Comparison of ENCODE assay signal across 1 cellular context in genomic region chr5:112419050-112419595, GRCh38.
TF ChIP-seq lines count a peak whose summit lies in the region.

Gene EPB41L4A (minus strand): TSS chr5:112419277. CDS start chr5:112419039, 238 bp downstream.

TF ChIP-seq in HEK293, 187 proteins besides CTCF, POLR2A, EP300 and RAD21 (continued from another document):
- no peak for TF ChIP-seq GLI2 (tag by site-specific recombination; IDR thresholded peaks at IDR 0.05; ENCODE audit: borderline replicate concordance, low read depth)
- no peak for TF ChIP-seq ZNF792 (tag by site-specific recombination; IDR thresholded peaks at IDR 0.05)
- no peak for TF ChIP-seq ZFP3 (tag by site-specific recombination; IDR thresholded peaks at IDR 0.05; ENCODE audit: low read depth)
- TF ChIP-seq GLIS1 (tag by site-specific recombination; IDR thresholded peaks at IDR 0.05): no peak; the same call in 1 of the 2 replicates
- no peak for TF ChIP-seq ZNF146 (tag by site-specific recombination; IDR thresholded peaks at IDR 0.05)
- TF ChIP-seq ZNF596 (tag by site-specific recombination; IDR thresholded peaks at IDR 0.05): no peak
- peak; percentile 85 for TF ChIP-seq ZBTB17 (tag by site-specific recombination; IDR thresholded peaks at IDR 0.05)
- TF ChIP-seq ZNF23 (tag by site-specific recombination; IDR thresholded peaks at IDR 0.05; ENCODE audit: borderline replicate concordance): no peak
- TF ChIP-seq ZFP37 (tag by site-specific recombination; IDR thresholded peaks at IDR 0.05): no peak
- TF ChIP-seq WT1 (tag by site-specific recombination; IDR thresholded peaks at IDR 0.05): no peak
- no peak for TF ChIP-seq ZSCAN18 (tag by site-specific recombination; IDR thresholded peaks at IDR 0.05)
- no peak for TF ChIP-seq ZBTB1 (tag by site-specific recombination; IDR thresholded peaks at IDR 0.05)
- TF ChIP-seq ZSCAN30 (tag by site-specific recombination; IDR thresholded peaks at IDR 0.05): peak; percentile 43; the same call in 1 of the 2 replicates
- no peak for TF ChIP-seq ZNF555 (tag by site-specific recombination; conservative IDR thresholded peaks at IDR 0.05)
- no peak for TF ChIP-seq KLF16 (tag by site-specific recombination; IDR thresholded peaks at IDR 0.05)
- TF ChIP-seq ZBTB7A (tag by site-specific recombination; IDR thresholded peaks at IDR 0.05; ENCODE audit: low read depth): no peak
- TF ChIP-seq RBAK (tag by site-specific recombination; IDR thresholded peaks at IDR 0.05): no peak
- no peak for TF ChIP-seq ZFHX2 (tag by site-specific recombination; conservative IDR thresholded peaks at IDR 0.05)
- TF ChIP-seq ZNF776 (tag by site-specific recombination; IDR thresholded peaks at IDR 0.05; ENCODE audit: borderline replicate concordance): no peak
- TF ChIP-seq ZNF785 (tag by site-specific recombination; IDR thresholded peaks at IDR 0.05): no peak
- TF ChIP-seq BCL11B (tag by site-specific recombination; IDR thresholded peaks at IDR 0.05; ENCODE audit: low read depth): no peak
- no peak for TF ChIP-seq PRDM1 (tag by site-specific recombination; IDR thresholded peaks at IDR 0.05)
- no peak for TF ChIP-seq ZSCAN5A (tag by site-specific recombination; IDR thresholded peaks at IDR 0.05)
- no peak for TF ChIP-seq ZNF664 (tag by site-specific recombination; IDR thresholded peaks at IDR 0.05)
- TF ChIP-seq ZNF362 (tag by site-specific recombination; IDR thresholded peaks at IDR 0.05): no peak
- no peak for TF ChIP-seq KLF8 (tag by site-specific recombination; IDR thresholded peaks at IDR 0.05)
- TF ChIP-seq ZBTB20 (tag by site-specific recombination; IDR thresholded peaks at IDR 0.05): peak; percentile 10; the same call in 1 of the 2 replicates
- no peak for TF ChIP-seq ZNF18 (tag by site-specific recombination; IDR thresholded peaks at IDR 0.05)
- TF ChIP-seq PATZ1 (tag by site-specific recombination; IDR thresholded peaks at IDR 0.05): peak; percentile 34; the same call in 1 of the 2 replicates
- TF ChIP-seq PRDM2 (tag by site-specific recombination; IDR thresholded peaks at IDR 0.05; ENCODE audit: borderline replicate concordance): no peak
